In genomic region chr17:34299918-34300600, GRCh38 we compare ENCODE assay signal across 17 cellular contexts. TPM values are rescaled to one million over a fixed set of nuclear protein-coding genes. Genes with fewer than 3 reads are reported as not detected.
DNase-seq lines count a peak whose midpoint lies in the region; ATAC-seq and TF ChIP-seq lines count a peak whose summit lies in the region.
"Had no signal": no experiment of that assay in that cellular context is flagged by ENCODE, and none has a peak within 500 bp of the region (broad histone marks: within the 10 kb centered on the region; RNA-seq: fewer than 3 reads in every experiment).

No MANE protein-coding gene starts in this region.

- H3K4me2 ChIP-seq in BLaER1 treated with 17β-estradiol and CSF1 and Interleukin-3, amounts not matched to agents 10 nM and 100 nM: peak overlapping the region in 6 of 11 experiments; percentile 30 to 83 (median 48); a peak in 12 of 22 replicates

- H3K9me3 ChIP-seq in BLaER1 treated with 17β-estradiol and CSF1 and Interleukin-3, amounts not matched to agents 10 nM and 100 nM (replicated peaks in 1 of 11): no peaks in the 10 kb centered on the region; a peak in 1 of 22 replicates
- peaks cover 37% of the 10 kb centered on the region for H3K9me3 ChIP-seq in endodermal cell (ENCODE audit: control insufficient read depth, low read length)

- H3K36me3 ChIP-seq in BLaER1 treated with 17β-estradiol and CSF1 and Interleukin-3, amounts not matched to agents 10 nM and 100 nM: no peaks in the 10 kb centered on the region
- no peaks in the 10 kb centered on the region for H3K36me3 ChIP-seq in endodermal cell (ENCODE audit: control insufficient read depth, insufficient read depth, low read length)

- H3K27me3 Mint-ChIP-seq in endodermal cell (ENCODE audit: insufficient read depth) (peaks cover 5% of the 10 kb centered on the region), WTC11 (ENCODE audit: low read depth) (peaks cover 15% of the 10 kb centered on the region)

- WGBS in endodermal cell (ENCODE audit: insufficient coverage in 1 of 2, insufficient read length in 1 of 2), 2 experiments: 93 to 100% methylated on average over 4 of the region's 4 CpGs

- H3K4me1 Mint-ChIP-seq in endodermal cell: peaks cover 5% of the 10 kb centered on the region
- peaks cover 13% of the 10 kb centered on the region for H3K4me1 Mint-ChIP-seq in WTC11
- H3K4me1 Mint-ChIP-seq: stimulated activated effector memory CD8-positive, alpha-beta T cell treated with anti-CD3 and anti-CD28 coated beads, Interleukin-12 subunit alpha, Interleukin-12 subunit beta, amount 100 ng/mL, for 72 hours had no signal

- H3K36me3 Mint-ChIP-seq in endodermal cell (ENCODE audit: low read depth): no peaks in the 10 kb centered on the region
- no peaks in the 10 kb centered on the region for H3K36me3 Mint-ChIP-seq in WTC11
- H3K36me3 Mint-ChIP-seq: stimulated activated effector memory CD8-positive, alpha-beta T cell treated with anti-CD3 and anti-CD28 coated beads, Interleukin-12 subunit alpha, Interleukin-12 subunit beta, amount 100 ng/mL, for 72 hours had no signal

- POLR2A ChIA-PET in WTC11 (lab: Charles Lee): no interaction called here

- no peaks in the 10 kb centered on the region for H3K27me3 ChIP-seq in BLaER1 treated with 17β-estradiol and CSF1 and Interleukin-3, amounts not matched to agents 10 nM and 100 nM
- H3K27me3 ChIP-seq in endodermal cell (ENCODE audit: control insufficient read depth, insufficient read depth, low read length, poor library complexity, severe bottlenecking): no peaks in the 10 kb centered on the region

- H3K9ac ChIP-seq in BLaER1 treated with 17β-estradiol and CSF1 and Interleukin-3, amounts not matched to agents 10 nM and 100 nM: no peak overlapping the region
- H3K9ac ChIP-seq in endodermal cell (ENCODE audit: extremely low read depth, low read length, poor library complexity, severe bottlenecking): no peak overlapping the region

- H3K27ac Mint-ChIP-seq in endodermal cell: no peak overlapping the region
- no peak overlapping the region for H3K27ac Mint-ChIP-seq in WTC11
- H3K27ac Mint-ChIP-seq: activated naive CD4-positive, alpha-beta T cell treated with anti-CD3 and anti-CD28 coated beads for 36 hours; IgD-negative memory B cell; stimulated activated effector memory CD8-positive, alpha-beta T cell treated with anti-CD3 and anti-CD28 coated beads, Interleukin-12 subunit alpha, Interleukin-12 subunit beta, amount 100 ng/mL, for 72 hours had no signal

- H4K20me1 ChIP-seq in BLaER1 treated with 17β-estradiol and CSF1 and Interleukin-3, amounts not matched to agents 10 nM and 100 nM: no peaks in the 10 kb centered on the region

- H3K4me1 ChIP-seq in BLaER1 treated with 17β-estradiol and CSF1 and Interleukin-3, amounts not matched to agents 10 nM and 100 nM: peaks cover 4 to 68% (median 16%) of the 10 kb centered on the region in 10 experiments; a peak in 15 of 20 replicates
- H3K4me1 ChIP-seq in endodermal cell (ENCODE audit: control insufficient read depth, insufficient read depth, low read length): no peaks in the 10 kb centered on the region

- CTCF ChIA-PET in WTC11 (lab: Charles Lee): interaction anchor here (2.2 to 12.7 kb wide), 2 partner anchors 61 to 100 kb away, joined by 8 to 166 read pairs; partner anchors contain the start of gene CCL1

- no peak for TF ChIP-seq CTCF in endodermal cell (conservative IDR thresholded peaks at IDR 0.05)
- TF ChIP-seq CTCF in WTC11 (IDR thresholded peaks at IDR 0.05): no peak

- peaks cover 33% of the 10 kb centered on the region for H3K9me3 Mint-ChIP-seq in endodermal cell
- H3K9me3 Mint-ChIP-seq in WTC11: no peaks in the 10 kb centered on the region
- H3K9me3 Mint-ChIP-seq: stimulated activated effector memory CD8-positive, alpha-beta T cell treated with anti-CD3 and anti-CD28 coated beads, Interleukin-12 subunit alpha, Interleukin-12 subunit beta, amount 100 ng/mL, for 72 hours had no signal

- H3K4me3 Mint-ChIP-seq in endodermal cell (no peak overlapping the region), WTC11 (no peak overlapping the region)
- H3K4me3 Mint-ChIP-seq: activated naive CD4-positive, alpha-beta T cell treated with anti-CD3 and anti-CD28 coated beads for 36 hours; IgD-negative memory B cell; stimulated activated effector memory CD8-positive, alpha-beta T cell treated with anti-CD3 and anti-CD28 coated beads, Interleukin-12 subunit alpha, Interleukin-12 subunit beta, amount 100 ng/mL, for 72 hours had no signal

- H3K27ac ChIP-seq in BLaER1 treated with 17β-estradiol and CSF1 and Interleukin-3, amounts not matched to agents 10 nM and 100 nM: peak overlapping the region in 2 of 11 experiments; percentile 11 to 26; a peak in 3 of 22 replicates
- H3K27ac ChIP-seq in endodermal cell (ENCODE audit: low read depth, low read length): no peak overlapping the region

- peak; percentile 10 for DNase-seq in NCI-H69 (lab: John Stamatoyannopoulos, UW)
- DNase-seq in endodermal cell: no peak
- DNase-seq in non-pigmented ciliary epithelial cell (ENCODE audit: low read depth): peak; percentile 43
- DNase-seq in stimulated activated CD4-positive, alpha-beta T cell treated with anti-CD3 and anti-CD28 coated beads, Interleukin-15, amount 100 ng/mL, for 24 hours: no peak
- DNase-seq in activated CD4-positive, alpha-beta T cell treated with anti-CD3 and anti-CD28 coated beads for 48 hours: no peak
- no peak for DNase-seq in NCI-H2029 (lab: John Stamatoyannopoulos, UW)
- DNase-seq in WTC11 (ENCODE audit: low spot score): no peak
- DNase-seq: activated naive CD4-positive, alpha-beta T cell treated with anti-CD3 and anti-CD28 coated beads for 36 hours; cerebellar nuclear complex; GF-D8; glutamatergic neuron; NCI-H1930 had no signal

- no peak for ATAC-seq in WTC11
- ATAC-seq: stimulated activated effector memory CD8-positive, alpha-beta T cell treated with anti-CD3 and anti-CD28 coated beads, Interleukin-12 subunit alpha, Interleukin-12 subunit beta, amount 100 ng/mL, for 72 hours had no signal

- no peak overlapping the region for H3K4me3 ChIP-seq in BLaER1 treated with 17β-estradiol and CSF1 and Interleukin-3, amounts not matched to agents 10 nM and 100 nM
- peak overlapping the region; percentile 5 for H3K4me3 ChIP-seq in endodermal cell (ENCODE audit: low read length)

TF ChIP-seq in WTC11, 78 proteins besides CTCF, POLR2A, EP300 and RAD21:
- TF ChIP-seq, protein P1, sequence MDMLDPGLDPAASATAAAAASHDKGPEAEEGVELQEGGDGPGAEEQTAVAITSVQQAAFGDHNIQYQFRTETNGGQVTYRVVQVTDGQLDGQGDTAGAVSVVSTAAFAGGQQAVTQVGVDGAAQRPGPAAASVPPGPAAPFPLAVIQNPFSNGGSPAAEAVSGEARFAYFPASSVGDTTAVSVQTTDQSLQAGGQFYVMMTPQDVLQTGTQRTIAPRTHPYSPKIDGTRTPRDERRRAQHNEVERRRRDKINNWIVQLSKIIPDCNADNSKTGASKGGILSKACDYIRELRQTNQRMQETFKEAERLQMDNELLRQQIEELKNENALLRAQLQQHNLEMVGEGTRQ (CRISPR knock-in tag; IDR thresholded peaks at IDR 0.05): no peak
- TF ChIP-seq MYBL2 (CRISPR knock-in tag; IDR thresholded peaks at IDR 0.05) (no peak), FOXJ3 (CRISPR knock-in tag; IDR thresholded peaks at IDR 0.05; ENCODE audit: borderline replicate concordance) (no peak)

RNA-seq across cellular contexts. Expression of gene CCL11, which starts 14.5 kb away (rescaled TPM):
- total RNA-seq in endodermal cell: not detected
- not detected for polyA plus RNA-seq in endodermal cell (2013, experiment 1 of 2)
- not detected for polyA plus RNA-seq in endodermal cell (2013, experiment 2 of 2)
- not detected in 3 replicates for total RNA-seq in WTC11 (2021)
- total RNA-seq: activated naive CD4-positive, alpha-beta T cell treated with anti-CD3 and anti-CD28 coated beads for 36 hours; lower leg skin; OCI-LY7 had no signal
- polyA plus RNA-seq: IgD-negative memory B cell had no signal

RNA-seq across cellular contexts. Expression of gene CCL8, which starts 19.2 kb away (rescaled TPM):
- not detected for total RNA-seq in endodermal cell
- not detected for polyA plus RNA-seq in endodermal cell (2013, experiment 1 of 2)
- polyA plus RNA-seq in endodermal cell (2013, experiment 2 of 2): not detected
- total RNA-seq in WTC11 (2021): not detected in 3 replicates
- total RNA-seq: activated naive CD4-positive, alpha-beta T cell treated with anti-CD3 and anti-CD28 coated beads for 36 hours; lower leg skin; OCI-LY7 had no signal
- polyA plus RNA-seq: IgD-negative memory B cell had no signal

RNA-seq across cellular contexts. Expression of gene CCL7, which starts 30.0 kb away (rescaled TPM):
- not detected for total RNA-seq in endodermal cell
- not detected for polyA plus RNA-seq in endodermal cell (2013, experiment 1 of 2)
- polyA plus RNA-seq in endodermal cell (2013, experiment 2 of 2): not detected
- not detected in 3 replicates for total RNA-seq in WTC11 (2021)
- total RNA-seq: activated naive CD4-positive, alpha-beta T cell treated with anti-CD3 and anti-CD28 coated beads for 36 hours; lower leg skin; OCI-LY7 had no signal
- polyA plus RNA-seq: IgD-negative memory B cell had no signal

RNA-seq across cellular contexts. Expression of gene CCL2, which starts 45.0 kb away (rescaled TPM):
- total RNA-seq in endodermal cell (10 to 100 TPM; 23.8 to 61.4 TPM), WTC11 (2021) (2.5 to 5.3 TPM (median 2.7 TPM) in 3 replicates)
- 43.6 TPM for polyA plus RNA-seq in endodermal cell (2013, experiment 1 of 2)
- polyA plus RNA-seq in endodermal cell (2013, experiment 2 of 2): 54.7 TPM
- total RNA-seq: activated naive CD4-positive, alpha-beta T cell treated with anti-CD3 and anti-CD28 coated beads for 36 hours; OCI-LY7 had no signal
- polyA plus RNA-seq: IgD-negative memory B cell had no signal

RNA-seq across cellular contexts. Expression of gene CCL13, which starts 56.2 kb away (rescaled TPM):
- total RNA-seq in endodermal cell (not detected), WTC11 (2021) (not detected in 3 replicates)
- not detected for polyA plus RNA-seq in endodermal cell (2013, experiment 1 of 2)
- not detected for polyA plus RNA-seq in endodermal cell (2013, experiment 2 of 2)
- total RNA-seq: activated naive CD4-positive, alpha-beta T cell treated with anti-CD3 and anti-CD28 coated beads for 36 hours; OCI-LY7 had no signal
- polyA plus RNA-seq: IgD-negative memory B cell had no signal

Comparison
In these comparisons a context has a peak if more than half of its experiments do, and no peak if none do; other contexts are left out.
1. DNase-seq: peak in NCI-H69 (single experiment) and non-pigmented ciliary epithelial cell (single experiment); none in endodermal cell (single experiment), stimulated activated CD4-positive, alpha-beta T cell treated with anti-CD3 and anti-CD28 coated beads, Interleukin-15, amount 100 ng/mL, for 24 hours (single experiment), activated CD4-positive, alpha-beta T cell treated with anti-CD3 and anti-CD28 coated beads for 48 hours (single experiment), NCI-H2029 (single experiment) and WTC11 (single experiment).